ENCODE assay signal across 10 cellular contexts in the genomic region with DNA sequence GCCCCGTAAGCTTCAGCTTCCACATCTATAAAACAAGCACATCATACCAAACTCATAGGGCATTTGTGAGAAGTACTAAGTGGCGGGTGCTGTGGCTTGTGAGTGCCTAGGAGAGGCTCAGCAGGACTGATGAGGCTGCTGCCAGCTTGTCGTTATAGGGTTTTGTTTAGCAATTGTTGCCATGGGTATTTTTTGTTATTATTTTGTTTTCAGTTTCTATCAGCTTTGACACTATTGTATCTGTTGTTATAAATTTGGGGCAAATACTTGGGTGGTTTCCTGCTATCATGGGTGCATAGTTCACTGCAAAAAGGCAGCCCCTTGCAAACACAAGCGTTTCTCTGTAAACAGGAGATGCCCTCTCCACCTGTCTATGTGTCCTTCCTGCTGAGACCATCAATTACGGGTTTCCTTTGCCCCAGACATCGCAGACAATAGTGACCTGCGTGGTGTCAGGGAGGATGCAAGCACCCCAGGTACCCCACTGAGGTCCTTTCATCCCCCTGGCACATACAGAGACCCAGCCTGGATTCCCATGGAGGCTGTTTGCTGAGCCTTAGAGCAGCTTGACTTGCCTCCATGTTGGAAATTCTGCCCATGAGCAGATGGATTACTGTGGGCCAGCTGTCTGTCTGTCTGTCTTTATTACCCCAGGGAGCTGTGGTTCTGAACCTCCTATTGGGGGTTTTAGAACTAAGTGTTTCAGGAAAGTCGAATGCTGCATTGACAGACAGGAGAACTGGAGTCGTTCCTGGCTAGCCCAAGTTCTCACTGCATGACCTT. TPM values are rescaled to one million over a fixed set of nuclear protein-coding genes. Genes with fewer than 3 reads are reported as not detected.
DNase-seq lines count a peak whose midpoint lies in the region; ATAC-seq and TF ChIP-seq lines count a peak whose summit lies in the region.
"Had no signal": no experiment of that assay in that cellular context is flagged by ENCODE, and none has a peak within 500 bp of the region (broad histone marks: within the 10 kb centered on the region; RNA-seq: fewer than 3 reads in every experiment).

No MANE protein-coding gene starts in this region.

- TF ChIP-seq CTCF in mucosa of descending colon (IDR thresholded peaks at IDR 0.05) = no peak

- H3K4me3 ChIP-seq in mucosa of descending colon = no peak overlapping the region
- H3K4me3 ChIP-seq: SK-N-MC had no signal

- peaks cover 76% of the 10 kb centered on the region for H3K4me1 Mint-ChIP-seq in activated CD4-positive, alpha-beta memory T cell treated with anti-CD3 and anti-CD28 coated beads for 36 hours (ENCODE audit: low read depth)

- H3K9me3 ChIP-seq in mucosa of descending colon = no peaks in the 10 kb centered on the region

- peaks cover 7% of the 10 kb centered on the region for H3K4me1 ChIP-seq in mucosa of descending colon (ENCODE audit: low read depth)

- peak overlapping the region; percentile 91 for H3K27ac Mint-ChIP-seq in activated CD4-positive, alpha-beta memory T cell treated with anti-CD3 and anti-CD28 coated beads for 36 hours

- DNase-seq in DMS79 treated with DMSO at 0.1 percent for 48 hours (lab: John Stamatoyannopoulos, UW) (peak; percentile 71), NCI-H1694 treated with DMSO at 0.1 percent for 48 hours (lab: John Stamatoyannopoulos, UW) (peak; percentile 82), mucosa of descending colon (no peak), left cardiac atrium (no peak)
- peak; percentile 64 for DNase-seq in activated CD4-positive, alpha-beta memory T cell treated with anti-CD3 and anti-CD28 coated beads for 36 hours
- DNase-seq: HCEC 1CT had no signal

- intact Hi-C loops in activated CD4-positive, alpha-beta memory T cell treated with anti-CD3 and anti-CD28 coated beads for 36 hours (cut with micrococcal nuclease) = loop anchor here (1.0 to 5.0 kb wide), 2 partner anchors 13 to 1724 kb away; a partner anchor contains a TSS
- intact Hi-C loops in mucosa of descending colon (cut with DNase I, micrococcal nuclease) = no loop called here
- intact Hi-C loops in left cardiac atrium (cut with DNase I) = no loop called here

- CTCF ChIA-PET in activated CD4-positive, alpha-beta memory T cell treated with anti-CD3 and anti-CD28 coated beads for 36 hours (lab: Charles Lee) = interaction anchor here (1.0 to 8.4 kb wide), 5 partner anchors 11 to 22 kb away, joined by 3 to 53 read pairs (median 3); no protein-coding TSS in a partner anchor

- H3K27me3 Mint-ChIP-seq in activated CD4-positive, alpha-beta memory T cell treated with anti-CD3 and anti-CD28 coated beads for 36 hours = no peaks in the 10 kb centered on the region

- ATAC-seq in mucosa of descending colon (peak; percentile 19), GM21576 (IDR thresholded peaks at IDR 0.05; ENCODE audit: unreplicated experiment) (no peak), GM21367 (IDR thresholded peaks at IDR 0.05; ENCODE audit: unreplicated experiment) (no peak), left cardiac atrium (no peak), HG03280 (IDR thresholded peaks at IDR 0.05; ENCODE audit: unreplicated experiment) (no peak)

- no peaks in the 10 kb centered on the region for H3K36me3 Mint-ChIP-seq in activated CD4-positive, alpha-beta memory T cell treated with anti-CD3 and anti-CD28 coated beads for 36 hours

- POLR2A ChIA-PET in activated CD4-positive, alpha-beta memory T cell treated with anti-CD3 and anti-CD28 coated beads for 36 hours (lab: Charles Lee) = interaction anchor here (1.0 to 10.3 kb wide), 6 partner anchors 8 to 36 kb away, joined by 3 to 93 read pairs (median 4); no protein-coding TSS in a partner anchor

- no peaks in the 10 kb centered on the region for H3K36me3 ChIP-seq in mucosa of descending colon (ENCODE audit: low read depth)

- peak overlapping the region; percentile 53 for H3K4me3 Mint-ChIP-seq in activated CD4-positive, alpha-beta memory T cell treated with anti-CD3 and anti-CD28 coated beads for 36 hours

- H3K9me3 Mint-ChIP-seq in activated CD4-positive, alpha-beta memory T cell treated with anti-CD3 and anti-CD28 coated beads for 36 hours = peaks cover 4% of the 10 kb centered on the region

RNA-seq across cellular contexts. Expression of a gene that starts 3.2 kb away (rescaled TPM):
- 10 to 100 TPM; 60.4 to 65.2 TPM for total RNA-seq in activated CD4-positive, alpha-beta memory T cell treated with anti-CD3 and anti-CD28 coated beads for 36 hours
- total RNA-seq in mucosa of descending colon (10 to 100 TPM in 2 of 3 donors, 1 to 10 TPM in 1; 5.4 to 13.4 (median 12.1) TPM), left cardiac atrium (10 to 100 TPM; 19.5 to 28.7 TPM)

Comparison
In these comparisons a context has a peak if more than half of its experiments do, and no peak if none do; other contexts are left out.
1. DNase-seq: peak in DMS79 treated with DMSO at 0.1 percent for 48 hours (single experiment), NCI-H1694 treated with DMSO at 0.1 percent for 48 hours (single experiment) and activated CD4-positive, alpha-beta memory T cell treated with anti-CD3 and anti-CD28 coated beads for 36 hours (single experiment); none in mucosa of descending colon (0 of 3) and left cardiac atrium (single experiment).